ENCODE assay signal across 18 cellular contexts in genomic region chr21:42863504-42863870, GRCh38. TPM values are rescaled to one million over a fixed set of nuclear protein-coding genes. Genes with fewer than 3 reads are reported as not detected.
A peak's percentile ranks its signal among the peaks of the same experiment; 100 is the strongest.
DNase-seq lines count a peak whose midpoint lies in the region; ATAC-seq, FAIRE-seq and TF ChIP-seq lines count a peak whose summit lies in the region.
"Had no signal": no experiment of that assay in that cellular context is flagged by ENCODE, and none has a peak within 500 bp of the region (broad histone marks: within the 10 kb centered on the region; RNA-seq: fewer than 3 reads in every experiment).

No MANE protein-coding gene starts in this region.

- TF ChIP-seq CTCF in right lobe of liver (IDR thresholded peaks at IDR 0.05) (no peak), HepG2 (CRISPR knock-in tag; IDR thresholded peaks at IDR 0.05) (no peak), WTC11 (IDR thresholded peaks at IDR 0.05) (no peak), thyroid gland (IDR thresholded peaks at IDR 0.05) (no peak)

- H3K4me1 ChIP-seq in right lobe of liver (peaks cover 0 to 7% (median 0%) of the 10 kb centered on the region in 4 donors), HepG2 (ENCODE audit: insufficient read depth, low read length) (no peaks in the 10 kb centered on the region), iPS-15b (ENCODE audit: control insufficient read depth, insufficient read depth, low read length) (no peaks in the 10 kb centered on the region), thyroid gland (peaks cover 14 to 17% of the 10 kb centered on the region in 2 donors)
- H3K4me1 ChIP-seq: Peyer's patch had no signal

- no peak for FAIRE-seq in HepG2 (lab: Jason Lieb, UNC)
- FAIRE-seq: GM12891 had no signal

- in situ Hi-C loops in HepG2 (cut with HindIII; ENCODE audit: extremely low pct_ligation_motif_present, low pct_unique_long_range_greater_than_20kb), result no loop called here

- POLR2A ChIA-PET in HepG2 (lab: Yijun Ruan, JAX), result no interaction called here
- POLR2A ChIA-PET in WTC11 (lab: Charles Lee), result no interaction called here

- peaks cover 49% of the 10 kb centered on the region for H3K36me3 Mint-ChIP-seq in WTC11

- DNase-seq in right lobe of liver (no peak), HepG2 (ENCODE audit: low spot score) (no peak), WTC11 (ENCODE audit: low spot score) (no peak), thyroid gland (no peak), GM19238 (ENCODE audit: insufficient read length, low spot score) (no peak), DMS79 treated with DMSO at 0.1 percent for 48 hours (lab: John Stamatoyannopoulos, UW) (no peak)
- DNase-seq: BE2C; GM23248; HCEC 1CT; KG1; NCI-H2081 treated with DMSO at 0.1 percent for 48 hours; NCI-H446 treated with DMSO at 0.1 percent for 48 hours; NCI-H526 treated with DMSO at 0.1 percent for 48 hours; NK-92 treated with Interleukin-12 subunit alpha and Interleukin-12 subunit beta, amount 100 ng/mL, for 24 hours had no signal

- ATAC-seq in right lobe of liver (peak; percentile 19 to 56 (median 27)), HepG2 (no peak), WTC11 (no peak)

- H3K9me3 Mint-ChIP-seq in WTC11, result no peaks in the 10 kb centered on the region

- WGBS in right lobe of liver (ENCODE audit: insufficient coverage, low coverage, low lambda C conversion rate, missing lambda C conversion rate), result 47% methylated on average over 9 of the region's 13 CpGs
- WGBS in HepG2 (ENCODE audit: low lambda C conversion rate), result 88% methylated on average over 10 of the region's 13 CpGs
- WGBS in thyroid gland, 2 donors, result 81 to 86% methylated on average over 11 to 13 of the region's 13 CpGs

- no TSS peak for BruUV-seq in HepG2 (replicated peaks; lab: Mats Ljungman, UMichigan)

- TF ChIP-seq EP300 in HepG2 (IDR thresholded peaks at IDR 0.05; ENCODE audit: low read depth in 2 of 2, low read length in 2 of 2), result no peak
- no peak for TF ChIP-seq EP300 in HepG2 (CRISPR knock-in tag; IDR thresholded peaks at IDR 0.05; ENCODE audit: borderline replicate concordance)

- no peak overlapping the region for H3K9ac ChIP-seq in HepG2 (ENCODE audit: insufficient read depth, low read depth, low read length)
- H3K9ac ChIP-seq in iPS-15b (ENCODE audit: low read depth, low read length), result peak overlapping the region; percentile 37
- H3K9ac ChIP-seq: GM23248 had no signal

- H3K27me3 Mint-ChIP-seq in WTC11 (ENCODE audit: low read depth), result no peaks in the 10 kb centered on the region

- no peak overlapping the region for H3K4me2 ChIP-seq in HepG2 (ENCODE audit: low read depth, low read length)

- peaks cover 8% of the 10 kb centered on the region for H3K4me1 Mint-ChIP-seq in WTC11

- intact Hi-C loops in right lobe of liver (cut with DNase I), result no loop called here
- intact Hi-C loops in HepG2 (cut with micrococcal nuclease; ENCODE audit: unreplicated experiment), result loop anchor here (5.0 kb wide), 1 partner anchor 149 kb away; no protein-coding TSS in a partner anchor
- intact Hi-C loops in thyroid gland (cut with DNase I), result no loop called here

- H3K27ac ChIP-seq in right lobe of liver (no peak overlapping the region), HepG2 (ENCODE audit: extremely low read length, insufficient read depth, low read length) (no peak overlapping the region), thyroid gland (no peak overlapping the region)
- H3K27ac ChIP-seq: GM23248, HL-60, Peyer's patch had no signal

- H3K9me3 ChIP-seq in right lobe of liver (no peaks in the 10 kb centered on the region), HepG2 (ENCODE audit: low read length) (no peaks in the 10 kb centered on the region), iPS-15b (ENCODE audit: control insufficient read depth, insufficient read depth, low read length) (no peaks in the 10 kb centered on the region), thyroid gland (no peaks in the 10 kb centered on the region)
- H3K9me3 ChIP-seq: BE2C, Peyer's patch had no signal

- H3K4me3 ChIP-seq in right lobe of liver (no peak overlapping the region), HepG2 (replicated peaks in 1 of 3; ENCODE audit: insufficient read depth in 1 of 3, low read depth in 2 of 3, low read length in 3 of 3) (no peak overlapping the region), iPS-15b (ENCODE audit: low read depth, low read length) (no peak overlapping the region), thyroid gland (replicated peaks in 1 of 3) (no peak overlapping the region)
- H3K4me3 ChIP-seq: GM23248, Peyer's patch had no signal

- no peak overlapping the region for H3K4me3 Mint-ChIP-seq in WTC11

- no peak for TF ChIP-seq RAD21 in HepG2 (CRISPR knock-in tag; IDR thresholded peaks at IDR 0.05)

- H3K27me3 ChIP-seq in right lobe of liver (no peaks in the 10 kb centered on the region), HepG2 (ENCODE audit: control insufficient read depth in 1 of 2, insufficient read depth in 2 of 2, low read length in 2 of 2) (no peaks in the 10 kb centered on the region), iPS-15b (ENCODE audit: control insufficient read depth, insufficient read depth, low read length) (no peaks in the 10 kb centered on the region), thyroid gland (no peaks in the 10 kb centered on the region)
- H3K27me3 ChIP-seq: BE2C, Peyer's patch had no signal

- no peak for TF ChIP-seq POLR2A in right lobe of liver (IDR thresholded peaks at IDR 0.05)
- no peak for TF ChIP-seq POLR2A in HepG2 (IDR thresholded peaks at IDR 0.05; ENCODE audit: insufficient read depth in 1 of 2, low read depth in 2 of 2, low read length in 2 of 2)
- no peak for TF ChIP-seq POLR2A in thyroid gland (IDR thresholded peaks at IDR 0.05)

- 0 out of 2 replicates have a peak, but pooled peaks cover 2% of the 10 kb centered on the region for H4K20me1 ChIP-seq in HepG2 (ENCODE audit: insufficient read depth, low read length)

- H2AFZ ChIP-seq in HepG2 (ENCODE audit: low read length), result no peak overlapping the region
- H2AFZ ChIP-seq: GM23248 had no signal

- H3K36me3 ChIP-seq in right lobe of liver, result peaks cover 0 to 35% (median 8%) of the 10 kb centered on the region in 4 donors
- H3K36me3 ChIP-seq in HepG2 (replicated peaks in 1 of 2; ENCODE audit: control insufficient read depth in 1 of 2, insufficient read depth in 2 of 2, low read length in 2 of 2), result peaks cover 44 to 79% of the 10 kb centered on the region in 2 experiments
- H3K36me3 ChIP-seq in iPS-15b (ENCODE audit: control insufficient read depth, insufficient read depth, low read length), result peaks cover 68% of the 10 kb centered on the region
- H3K36me3 ChIP-seq in thyroid gland, result peaks cover 17 to 20% of the 10 kb centered on the region in 2 donors

- CTCF ChIA-PET in HepG2 (lab: Yijun Ruan, JAX; ENCODE audit: low intra/inter-chr PET ratio, low total read pairs), result no interaction called here
- CTCF ChIA-PET in WTC11 (lab: Charles Lee), result interaction anchor here (1.0 kb wide), 2 partner anchors 10 to 28 kb away, joined by 4 to 5 read pairs; no protein-coding TSS in a partner anchor

- H3K27ac Mint-ChIP-seq in WTC11, result peak overlapping the region; percentile 71; the same call in 1 of the 2 replicates

- H3K79me2 ChIP-seq in HepG2 (ENCODE audit: insufficient read depth, low read length), result peaks cover 44% of the 10 kb centered on the region

RNA-seq across cellular contexts. Expression of gene WDR4, which starts 15.9 kb away (rescaled TPM):
- total RNA-seq in right lobe of liver (10 to 100 TPM in 1 of 6 experiments, 1 to 10 TPM in 5; 6.3 to 10.5 (median 8.0) TPM), HepG2 (2016; rRNA removed; fragmentation: Illumina TruSeq; extraction: Trizol) (14.4 and 14.8 TPM in 2 replicates), WTC11 (2021) (41.5 to 42.6 TPM (median 42.2 TPM) in 3 replicates), thyroid gland (10 to 100 TPM in 2 of 4 donors, 1 to 10 TPM in 2; 8.1 to 13.2 (median 10.9) TPM)
- 5.6 and 6.6 TPM in 2 replicates for total RNA-seq in HepG2 (2016; cell fraction: cytosol; rRNA removed; fragmentation: Illumina TruSeq; extraction: Trizol; ENCODE audit: low read depth)
- 13.1 and 14.9 TPM in 2 replicates for total RNA-seq in HepG2 (2016; cell fraction: insoluble cytoplasmic fraction; rRNA removed; fragmentation: Illumina TruSeq; extraction: Trizol)
- 6.4 and 7.7 TPM in 2 replicates for total RNA-seq in HepG2 (2016; cell fraction: membrane; rRNA removed; fragmentation: Illumina TruSeq; extraction: Trizol)
- total RNA-seq in HepG2 (2016; cell fraction: nucleus; rRNA removed; fragmentation: Illumina TruSeq; extraction: Trizol), result 19.0 and 23.6 TPM in 2 replicates
- 10.9 and 11.3 TPM in 2 replicates for polyA plus RNA-seq in HepG2 (2011; rRNA removed)
- polyA plus RNA-seq in HepG2 (2011; cell fraction: cytosol; rRNA removed), result 9.4 and 15.2 TPM in 2 replicates
- 45.2 and 52.9 TPM in 2 replicates for polyA plus RNA-seq in HepG2 (2011; cell fraction: nucleus; rRNA removed)
- polyA plus RNA-seq in HepG2 (2012), result 10.2 and 10.8 TPM in 2 replicates
- 3.4 and 3.8 TPM in 2 replicates for polyA plus RNA-seq in HepG2 (2016; cell fraction: cytosol; fragmentation: Illumina TruSeq; extraction: Trizol; ENCODE audit: low read depth)
- polyA plus RNA-seq in HepG2 (2016; cell fraction: insoluble cytoplasmic fraction; fragmentation: Illumina TruSeq; extraction: Trizol; ENCODE audit: low read depth), result 17.9 and 21.8 TPM in 2 replicates
- 5.6 and 6.6 TPM in 2 replicates for polyA plus RNA-seq in HepG2 (2016; cell fraction: membrane; fragmentation: Illumina TruSeq; extraction: Trizol; ENCODE audit: low read depth)
- polyA plus RNA-seq in HepG2 (2016; cell fraction: nucleus; fragmentation: Illumina TruSeq; extraction: Trizol; ENCODE audit: insufficient read depth, low read depth), result 29.4 and 30.7 TPM in 2 replicates
- 35.6 and 97.8 TPM in 2 replicates for polyA minus RNA-seq in HepG2 (2011; rRNA and poly(A)+ RNA removed; ENCODE audit: low replicate concordance)
- 5.3 and 5.5 TPM in 2 replicates for polyA minus RNA-seq in HepG2 (2011; cell fraction: cytosol; rRNA and poly(A)+ RNA removed)
- 31.8 and 38.4 TPM in 2 replicates for polyA minus RNA-seq in HepG2 (2011; cell fraction: nucleus; rRNA and poly(A)+ RNA removed)

RNA-seq across cellular contexts. Expression of gene NDUFV3, which starts 29.6 kb away (rescaled TPM):
- total RNA-seq in right lobe of liver (10 to 100 TPM; 18.9 to 39.1 (median 23.6) TPM), HepG2 (2016; rRNA removed; fragmentation: Illumina TruSeq; extraction: Trizol) (29.6 and 35.7 TPM in 2 replicates), WTC11 (2021) (28.5 to 32.6 TPM (median 30.9 TPM) in 3 replicates), thyroid gland (10 to 100 TPM; 51.9 to 61.8 (median 55.2) TPM)
- total RNA-seq in HepG2 (2016; cell fraction: cytosol; rRNA removed; fragmentation: Illumina TruSeq; extraction: Trizol; ENCODE audit: low read depth), result 10.7 and 12.6 TPM in 2 replicates
- 29.5 and 34.4 TPM in 2 replicates for total RNA-seq in HepG2 (2016; cell fraction: insoluble cytoplasmic fraction; rRNA removed; fragmentation: Illumina TruSeq; extraction: Trizol)
- 17.4 and 17.6 TPM in 2 replicates for total RNA-seq in HepG2 (2016; cell fraction: membrane; rRNA removed; fragmentation: Illumina TruSeq; extraction: Trizol)
- total RNA-seq in HepG2 (2016; cell fraction: nucleus; rRNA removed; fragmentation: Illumina TruSeq; extraction: Trizol), result 14.6 and 17.9 TPM in 2 replicates
- 14.2 and 15.4 TPM in 2 replicates for polyA plus RNA-seq in HepG2 (2011; rRNA removed)
- 15.0 and 17.3 TPM in 2 replicates for polyA plus RNA-seq in HepG2 (2011; cell fraction: cytosol; rRNA removed)
- polyA plus RNA-seq in HepG2 (2011; cell fraction: nucleus; rRNA removed), result 11.9 and 13.2 TPM in 2 replicates
- 17.6 and 21.1 TPM in 2 replicates for polyA plus RNA-seq in HepG2 (2012)
- polyA plus RNA-seq in HepG2 (2016; cell fraction: cytosol; fragmentation: Illumina TruSeq; extraction: Trizol; ENCODE audit: low read depth), result 11.7 and 13.4 TPM in 2 replicates
- polyA plus RNA-seq in HepG2 (2016; cell fraction: insoluble cytoplasmic fraction; fragmentation: Illumina TruSeq; extraction: Trizol; ENCODE audit: low read depth), result 27.9 and 29.5 TPM in 2 replicates
- 13.6 and 15.3 TPM in 2 replicates for polyA plus RNA-seq in HepG2 (2016; cell fraction: membrane; fragmentation: Illumina TruSeq; extraction: Trizol; ENCODE audit: low read depth)
- polyA plus RNA-seq in HepG2 (2016; cell fraction: nucleus; fragmentation: Illumina TruSeq; extraction: Trizol; ENCODE audit: insufficient read depth, low read depth), result 20.7 and 24.6 TPM in 2 replicates
- 10.6 and 20.7 TPM in 2 replicates for polyA minus RNA-seq in HepG2 (2011; rRNA and poly(A)+ RNA removed; ENCODE audit: low replicate concordance)
- 14.2 and 15.6 TPM in 2 replicates for polyA minus RNA-seq in HepG2 (2011; cell fraction: cytosol; rRNA and poly(A)+ RNA removed)
- polyA minus RNA-seq in HepG2 (2011; cell fraction: nucleus; rRNA and poly(A)+ RNA removed), result 8.2 and 14.2 TPM in 2 replicates

Comparison
In these comparisons a context has a peak if more than half of its experiments do, and no peak if none do; other contexts are left out.
1. ATAC-seq: peak in right lobe of liver (4 of 4); none in HepG2 (single experiment) and WTC11 (single experiment).